8 cellular contexts compared by ENCODE assay signal in genomic region chr1:44594871-44595735, GRCh38.
DNase-seq lines count a peak whose midpoint lies in the region; ATAC-seq and TF ChIP-seq lines count a peak whose summit lies in the region.

No MANE protein-coding gene starts in this region.

- TF ChIP-seq CTCF in left lung (IDR thresholded peaks at IDR 0.05) = peak; percentile 97 to 99

- CTCF ChIA-PET in CD4-positive, alpha-beta memory T cell (lab: Charles Lee; ENCODE audit: partially characterized antibody) = interaction anchor here (0.6 to 3.4 kb wide), 16 partner anchors 8 to 381 kb away, joined by 3 to 38 read pairs (median 6); no protein-coding TSS in a partner anchor

- H3K36me3 Mint-ChIP-seq in CD4-positive, alpha-beta memory T cell = no peaks in the 10 kb centered on the region

- no peak overlapping the region for H3K4me3 ChIP-seq in CD4-positive, alpha-beta memory T cell (ENCODE audit: low read length in 2 of 2)
- H3K4me3 ChIP-seq in left lung = no peak overlapping the region

- H3K9me3 ChIP-seq in CD4-positive, alpha-beta memory T cell (ENCODE audit: control insufficient read depth in 1 of 2, low read length in 2 of 2) = no peaks in the 10 kb centered on the region
- no peaks in the 10 kb centered on the region for H3K9me3 ChIP-seq in left lung

- no peak overlapping the region for H3K27ac ChIP-seq in CD4-positive, alpha-beta memory T cell (ENCODE audit: low read depth, low read length)
- H3K27ac ChIP-seq in left lung = no peak overlapping the region

- intact Hi-C loops in CD4-positive, alpha-beta memory T cell (cut with micrococcal nuclease) = loop anchor here (1.0 kb wide), 1 partner anchor 217 kb away; no protein-coding TSS in a partner anchor
- intact Hi-C loops in left lung (cut with DNase I) = loop anchor here in 1 of 2 donors (5.0 kb wide), 1 partner anchor 218 kb away; no protein-coding TSS in a partner anchor

- POLR2A ChIA-PET in CD4-positive, alpha-beta memory T cell (lab: Charles Lee; ENCODE audit: partially characterized antibody) = no interaction called here

- peak; percentile 99 for ATAC-seq in left lung
- no peak for ATAC-seq in HG02588 (IDR thresholded peaks at IDR 0.05; ENCODE audit: unreplicated experiment)

- H3K9me3 Mint-ChIP-seq in CD4-positive, alpha-beta memory T cell = no peaks in the 10 kb centered on the region

- peak; percentile 51 to 64 (median 57) for DNase-seq in CD4-positive, alpha-beta memory T cell
- peak; percentile 60 for DNase-seq in H4 (ENCODE audit: low spot score)
- peak; percentile 59 for DNase-seq in NCI-H2107 (lab: John Stamatoyannopoulos, UW)
- peak; percentile 58 for DNase-seq in activated CD4-positive, alpha-beta T cell treated with anti-CD3 and anti-CD28 coated beads for 1 hour
- DNase-seq in central memory CD4-positive, alpha-beta T cell = peak; percentile 51
- DNase-seq in left lung = peak; percentile 80 to 98
- DNase-seq in stimulated activated CD4-positive, alpha-beta T cell treated with anti-CD3 and anti-CD28 coated beads, Interleukin-4, amount 100 ng/mL, for 4 hours = peak; percentile 62 to 80

- H3K36me3 ChIP-seq in CD4-positive, alpha-beta memory T cell (ENCODE audit: insufficient read depth, low read length) = no peaks in the 10 kb centered on the region
- H3K36me3 ChIP-seq in left lung = no peaks in the 10 kb centered on the region

- H3K27me3 Mint-ChIP-seq in CD4-positive, alpha-beta memory T cell = peaks cover 7 to 8% of the 10 kb centered on the region in 2 donors

- H3K4me1 ChIP-seq in CD4-positive, alpha-beta memory T cell (ENCODE audit: insufficient read depth, low read length) = no peaks in the 10 kb centered on the region
- H3K4me1 ChIP-seq in left lung = no peaks in the 10 kb centered on the region

- H3K4me3 Mint-ChIP-seq in CD4-positive, alpha-beta memory T cell = no peak overlapping the region

- H3K4me1 Mint-ChIP-seq in CD4-positive, alpha-beta memory T cell = no peaks in the 10 kb centered on the region

- no peak overlapping the region for H3K27ac Mint-ChIP-seq in CD4-positive, alpha-beta memory T cell

- H3K27me3 ChIP-seq in CD4-positive, alpha-beta memory T cell (ENCODE audit: insufficient read depth, low read length) = peaks cover 3% of the 10 kb centered on the region
- no peaks in the 10 kb centered on the region for H3K27me3 ChIP-seq in left lung
